ENCODE assay signal across 15 cellular contexts in genomic region chr2:8622199-8622911, GRCh38. TPM values are rescaled to one million over a fixed set of nuclear protein-coding genes. Genes with fewer than 3 reads are reported as not detected.
DNase-seq lines count a peak whose midpoint lies in the region; TF ChIP-seq lines count a peak whose summit lies in the region.
"Had no signal": no experiment of that assay in that cellular context is flagged by ENCODE, and none has a peak within 500 bp of the region (broad histone marks: within the 10 kb centered on the region; RNA-seq: fewer than 3 reads in every experiment).

No MANE protein-coding gene starts in this region.

- no peak overlapping the region for H2AFZ ChIP-seq in OCI-LY7 (ENCODE audit: low read length)

- H3K36me3 ChIP-seq in OCI-LY7 (ENCODE audit: insufficient read depth, low read length) (no peaks in the 10 kb centered on the region), mesendoderm (ENCODE audit: control insufficient read depth, insufficient read depth, low read length) (no peaks in the 10 kb centered on the region)
- H3K36me3 ChIP-seq: BLaER1, SJCRH30 had no signal

- H2AK5ac ChIP-seq in mesendoderm (ENCODE audit: low read length), result no peak overlapping the region

- H3K4me3 ChIP-seq in OCI-LY7 (ENCODE audit: low read depth, low read length, poor library complexity, severe bottlenecking) (no peak overlapping the region), mesendoderm (ENCODE audit: low read length) (no peak overlapping the region)
- H3K4me3 ChIP-seq: BLaER1, SJCRH30 had no signal

- no TSS peak for BruUV-seq in OCI-LY7 (replicated peaks; lab: Mats Ljungman, UMichigan)

- no peaks in the 10 kb centered on the region for H3K9me2 ChIP-seq in OCI-LY7 (ENCODE audit: insufficient read depth, low read length)

- intact Hi-C loops in OCI-LY7 (cut with micrococcal nuclease; ENCODE audit: unreplicated experiment), result no loop called here
- intact Hi-C loops in posterior vena cava (cut with DNase I), result no loop called here

- no peak overlapping the region for H3K27ac ChIP-seq in OCI-LY7 (ENCODE audit: low read depth, low read length, poor library complexity, severe bottlenecking)
- H3K27ac ChIP-seq in mesendoderm (ENCODE audit: low read depth, low read length), result no peak overlapping the region
- H3K27ac ChIP-seq: BLaER1, RWPE1, SJCRH30 had no signal

- H3K56ac ChIP-seq in mesendoderm (ENCODE audit: low read length), result peak overlapping the region; percentile 7

- peak overlapping the region; percentile 30; the same call in 1 of the 2 replicates for H3K4me2 ChIP-seq in OCI-LY7 (ENCODE audit: low read length)
- no peak overlapping the region for H3K4me2 ChIP-seq in mesendoderm (ENCODE audit: low read length)
- H3K4me2 ChIP-seq: BLaER1 had no signal

- no peak overlapping the region for H3K18ac ChIP-seq in mesendoderm (ENCODE audit: low read length)

- no peak overlapping the region for H2BK15ac ChIP-seq in mesendoderm (replicated peaks; ENCODE audit: low read depth)

- no peak overlapping the region for H3K4ac ChIP-seq in mesendoderm (ENCODE audit: low read depth, low read length)

- no peak overlapping the region for H4K5ac ChIP-seq in mesendoderm (ENCODE audit: low read length)

- no peaks in the 10 kb centered on the region for H3K79me1 ChIP-seq in mesendoderm (ENCODE audit: low read length)

- no peak overlapping the region for H2BK5ac ChIP-seq in mesendoderm (ENCODE audit: low read length)

- H3K9me3 ChIP-seq in OCI-LY7 (ENCODE audit: low read length), result no peaks in the 10 kb centered on the region
- H3K9me3 ChIP-seq: BLaER1, SJCRH30 had no signal

- POLR2A ChIA-PET in OCI-LY7 (lab: Charles Lee), result interaction anchor here (0.6 to 0.7 kb wide), 6 partner anchors 30 to 108 kb away, joined by 3 to 5 read pairs (median 4); no protein-coding TSS in a partner anchor

- no peak overlapping the region for H2BK120ac ChIP-seq in mesendoderm (ENCODE audit: low read depth, low read length)

- H3K23ac ChIP-seq in mesendoderm (ENCODE audit: low read length), result no peak overlapping the region

- no peaks in the 10 kb centered on the region for H3K79me2 ChIP-seq in OCI-LY7 (ENCODE audit: insufficient read depth, low read depth, low read length)
- H3K79me2 ChIP-seq in mesendoderm (ENCODE audit: control insufficient read depth, insufficient read depth, low read length), result no peaks in the 10 kb centered on the region

- H3K4me1 ChIP-seq in OCI-LY7 (ENCODE audit: insufficient read depth, low read length, poor library complexity, severe bottlenecking) (peaks cover 30% of the 10 kb centered on the region), mesendoderm (ENCODE audit: control insufficient read depth, low read depth, low read length) (no peaks in the 10 kb centered on the region)
- H3K4me1 ChIP-seq: SJCRH30 had no signal

- no peak overlapping the region for H4K8ac ChIP-seq in mesendoderm (ENCODE audit: low read depth, low read length)

- no peaks in the 10 kb centered on the region for H4K20me1 ChIP-seq in OCI-LY7 (ENCODE audit: insufficient read depth, low read length)
- H4K20me1 ChIP-seq: BLaER1 had no signal

- no CpG with 5 or more reads among the region's 7 CpGs for WGBS in mesendoderm (ENCODE audit: extremely low coverage, insufficient coverage, low lambda C conversion rate)

- TF ChIP-seq CTCF in OCI-LY7 (conservative IDR thresholded peaks at IDR 0.05; ENCODE audit: low read length), result no peak

- DNase-seq in activated effector memory CD4-positive, alpha-beta T cell treated with anti-CD3 and anti-CD28 coated beads, Interleukin-2, amount 50 U/mL, for 16 hours, result peak; percentile 45
- DNase-seq in activated effector memory CD4-positive, alpha-beta T cell treated with Interleukin-2 at 50 U/mL for 16 hours, result no peak
- DNase-seq in OCI-LY7 (ENCODE audit: low spot score) (no peak), mesendoderm (no peak), posterior vena cava (ENCODE audit: low spot score) (peak; percentile 46), KG1 (lab: John Stamatoyannopoulos, UW) (no peak), DMS153 (lab: John Stamatoyannopoulos, UW) (no peak)
- no peak for DNase-seq in activated naive CD4-positive, alpha-beta T cell treated with Interleukin-2 at 50 U/mL for 16 hours
- DNase-seq: GF-D8, NCI-H1092, NCI-H226, NCI-H526, SJCRH30 had no signal

- CTCF ChIA-PET in OCI-LY7 (lab: Charles Lee; ENCODE audit: unreplicated experiment), result no interaction called here

- no peak overlapping the region for H3K9ac ChIP-seq in mesendoderm (ENCODE audit: low read length)
- H3K9ac ChIP-seq: BLaER1 had no signal

- H3K27me3 ChIP-seq in mesendoderm (ENCODE audit: insufficient read depth, low read length, poor library complexity), result no peaks in the 10 kb centered on the region
- H3K27me3 ChIP-seq: BLaER1 had no signal

RNA-seq across cellular contexts. Expression of gene ID2, which starts 59.5 kb away (rescaled TPM):
- 439 and 498 TPM in 2 replicates for total RNA-seq in OCI-LY7 (2014; rRNA removed; shearing (Covaris generic))
- 69.8 and 79.3 TPM in 2 replicates for total RNA-seq in OCI-LY7 (2022)
- polyA plus RNA-seq in mesendoderm (2013, experiment 1 of 2), result 96.4 TPM
- polyA plus RNA-seq in mesendoderm (2013, experiment 2 of 2), result 94.7 TPM
- 100 to 1,000 TPM in 1 of 2 donors, 10 to 100 TPM in 1; 82.2 to 135 TPM for total RNA-seq in posterior vena cava

Comparison
In these comparisons a context has a peak if more than half of its experiments do, and no peak if none do; other contexts are left out.
1. DNase-seq: peak in activated effector memory CD4-positive, alpha-beta T cell treated with anti-CD3 and anti-CD28 coated beads, Interleukin-2, amount 50 U/mL, for 16 hours (single experiment) and posterior vena cava (single experiment); none in activated effector memory CD4-positive, alpha-beta T cell treated with Interleukin-2 at 50 U/mL for 16 hours (single experiment), OCI-LY7 (single experiment), mesendoderm (single experiment), KG1 (single experiment), DMS153 (single experiment) and activated naive CD4-positive, alpha-beta T cell treated with Interleukin-2 at 50 U/mL for 16 hours (single experiment).